ENCODE assay signal across 36 cellular contexts in the genomic region with DNA sequence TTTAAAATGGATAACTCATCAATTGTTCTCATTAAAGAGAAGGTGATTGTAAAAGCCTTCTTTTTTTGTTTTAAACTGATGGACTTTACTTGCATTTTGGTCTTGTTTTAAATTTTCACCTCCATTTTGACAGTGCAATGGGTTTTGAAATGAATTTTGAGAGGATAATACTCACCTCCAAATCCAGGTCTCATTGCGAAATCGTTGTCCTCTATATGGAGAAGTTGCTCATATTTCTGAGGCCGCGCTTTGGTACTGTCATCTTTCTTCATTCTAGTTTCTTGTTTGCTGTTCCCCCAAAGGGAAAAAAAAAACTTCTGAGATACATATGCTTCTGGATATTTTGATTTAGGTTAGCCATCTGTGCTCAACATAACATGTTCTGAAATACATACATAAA. TPM values are rescaled to one million over a fixed set of nuclear protein-coding genes. Genes with fewer than 3 reads are reported as not detected.
"Had no signal": no experiment of that assay in that cellular context is flagged by ENCODE, and none has a peak within 500 bp of the region (broad histone marks: within the 10 kb centered on the region; RNA-seq: fewer than 3 reads in every experiment).

No MANE protein-coding gene starts in this region.

- H3K27ac ChIP-seq: Peyer's patch, SJCRH30, SK-N-MC had no signal

- H3K27me3 ChIP-seq: MG63, Peyer's patch, SJCRH30 had no signal

- DNase-seq: Kasumi-1, MG63, NCI-H1048, NCI-H1092 treated with DMSO at 0.1 percent for 48 hours, NCI-H1105 treated with DMSO at 0.1 percent for 48 hours, NCI-H1417, NCI-H1436, NCI-H146, NCI-H1694, NCI-H187, NCI-H1930, NCI-H2029 treated with DMSO at 0.1 percent for 48 hours, NCI-H2081 treated with DMSO at 0.1 percent for 48 hours, NCI-H2107, NCI-H2171 treated with DMSO at 0.1 percent for 48 hours, NCI-H2227 treated with DMSO at 0.1 percent for 48 hours, NCI-H345, NCI-H446, NCI-H524, NCI-H526, NCI-H69, NCI-H748 treated with DMSO at 0.1 percent for 48 hours, NCI-H82, OCI-M1, PC-3, Peyer's patch, RPMI8226, SHP77, SIG-M5, SJCRH30, T-cell had no signal

- H3K36me3 ChIP-seq: MG63, Peyer's patch, SJCRH30 had no signal

- H3K4me1 ChIP-seq: Peyer's patch, SJCRH30 had no signal

- ATAC-seq: PC-3, SK-N-SH treated with all-trans-retinoic acid at 6 μM for 48 hours, T-cell had no signal

- H3K9me3 ChIP-seq: MG63, Peyer's patch, SJCRH30 had no signal

- H3K4me3 ChIP-seq: MG63, Peyer's patch, SJCRH30, SK-N-MC had no signal

RNA-seq across cellular contexts. Expression of gene GABRR3, which starts 9.7 kb away (rescaled TPM):
- total RNA-seq: M059J, NCI-H460, PC-3, Peyer's patch, SJCRH30, SK-MEL-5, T-cell had no signal
